ENCODE assay signal across 12 cellular contexts in the genomic region with DNA sequence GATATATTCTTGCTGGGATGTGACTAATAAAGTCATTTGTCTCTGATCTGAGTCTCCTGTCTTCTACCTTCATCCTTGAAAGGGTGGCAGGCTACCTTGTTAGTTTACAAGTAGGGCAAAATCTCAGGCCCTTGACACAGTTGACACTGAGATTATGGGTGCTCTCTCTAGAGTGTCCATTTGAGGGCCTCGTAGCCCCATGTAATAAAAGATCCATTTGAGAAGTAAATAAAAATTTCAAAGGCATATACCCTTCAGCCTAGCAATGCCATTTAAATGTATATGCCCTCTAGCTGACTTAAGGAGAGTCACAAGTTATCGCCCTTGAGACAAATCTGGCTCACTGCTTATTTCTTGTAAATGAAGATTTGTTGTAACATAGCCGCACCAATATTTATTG.
A peak's percentile ranks its signal among the peaks of the same experiment; 100 is the strongest.
DNase-seq lines count a peak whose midpoint lies in the region; ATAC-seq, FAIRE-seq and TF ChIP-seq lines count a peak whose summit lies in the region.
"Had no signal": no experiment of that assay in that cellular context is flagged by ENCODE, and none has a peak within 500 bp of the region (broad histone marks: within the 10 kb centered on the region; RNA-seq: fewer than 3 reads in every experiment).

No MANE protein-coding gene starts in this region.

- H2AFZ ChIP-seq in HepG2 (ENCODE audit: low read length) (no peak overlapping the region), OCI-LY3 (ENCODE audit: low read depth, low read length) (no peak overlapping the region)

- POLR2A ChIA-PET in HepG2 (lab: Yijun Ruan, JAX), result no interaction called here

- 67% methylated on average over 3 of the region's 3 CpGs for WGBS in HepG2 (ENCODE audit: low lambda C conversion rate)
- WGBS in right lobe of liver (ENCODE audit: insufficient coverage, low coverage, low lambda C conversion rate, missing lambda C conversion rate), result 95% methylated on average over 2 of the region's 3 CpGs

- H3K27me3 ChIP-seq in HepG2 (ENCODE audit: control insufficient read depth in 1 of 2, insufficient read depth in 2 of 2, low read length in 2 of 2) (no peaks in the 10 kb centered on the region), right lobe of liver (no peaks in the 10 kb centered on the region), OCI-LY3 (ENCODE audit: low read depth, low read length) (no peaks in the 10 kb centered on the region)

- CTCF ChIA-PET in HepG2 (lab: Yijun Ruan, JAX; ENCODE audit: low intra/inter-chr PET ratio, low total read pairs), result no interaction called here

- H3K4me2 ChIP-seq in HepG2 (ENCODE audit: low read depth, low read length), result no peak overlapping the region
- no peak overlapping the region for H3K4me2 ChIP-seq in OCI-LY3 (ENCODE audit: low read length)

- H3K4me1 ChIP-seq in HepG2 (ENCODE audit: insufficient read depth, low read length), result peaks cover 23% of the 10 kb centered on the region
- H3K4me1 ChIP-seq in right lobe of liver, result peaks cover 0 to 15% (median 8%) of the 10 kb centered on the region in 4 donors
- no peaks in the 10 kb centered on the region for H3K4me1 ChIP-seq in OCI-LY3 (ENCODE audit: low read length)

- H3K27ac ChIP-seq in HepG2 (ENCODE audit: extremely low read length, insufficient read depth, low read length), result no peak overlapping the region
- H3K27ac ChIP-seq in right lobe of liver, result no peak overlapping the region
- no peak overlapping the region for H3K27ac ChIP-seq in OCI-LY3 (ENCODE audit: low read length)

- H4K20me1 ChIP-seq in HepG2 (ENCODE audit: insufficient read depth, low read length), result peaks cover 6% of the 10 kb centered on the region; the same call in 1 of the 2 replicates
- peaks cover 15% of the 10 kb centered on the region; the same call in 1 of the 2 replicates for H4K20me1 ChIP-seq in OCI-LY3 (ENCODE audit: insufficient read depth, low read length)

- H3K4me3 ChIP-seq in HepG2 (replicated peaks in 1 of 3; ENCODE audit: insufficient read depth in 1 of 3, low read depth in 2 of 3, low read length in 3 of 3), result no peak overlapping the region
- H3K4me3 ChIP-seq in right lobe of liver, result no peak overlapping the region
- no peak overlapping the region for H3K4me3 ChIP-seq in OCI-LY3 (ENCODE audit: low read length)
- H3K4me3 ChIP-seq in fibroblast of pulmonary artery (replicated peaks; ENCODE audit: low read depth, low read length), result no peak overlapping the region

- H3K36me3 ChIP-seq in HepG2 (replicated peaks in 1 of 2; ENCODE audit: control insufficient read depth in 1 of 2, insufficient read depth in 2 of 2, low read length in 2 of 2), result peaks cover 0 to 2% of the 10 kb centered on the region in 2 experiments; a peak in 2 of 5 replicates
- H3K36me3 ChIP-seq in right lobe of liver, result no peaks in the 10 kb centered on the region
- H3K36me3 ChIP-seq in OCI-LY3 (replicated peaks; ENCODE audit: low read depth, low read length), result no peaks in the 10 kb centered on the region

- TF ChIP-seq RAD21 in HepG2 (CRISPR knock-in tag; IDR thresholded peaks at IDR 0.05), result no peak

- BruUV-seq in HepG2 (replicated peaks; lab: Mats Ljungman, UMichigan), result no TSS peak

- no peak for TF ChIP-seq POLR2A in HepG2 (IDR thresholded peaks at IDR 0.05; ENCODE audit: insufficient read depth in 1 of 2, low read depth in 2 of 2, low read length in 2 of 2)
- no peak for TF ChIP-seq POLR2A in right lobe of liver (IDR thresholded peaks at IDR 0.05)

- DNase-seq in HepG2 (ENCODE audit: low spot score), result peak; percentile 15
- no peak for DNase-seq in right lobe of liver
- DNase-seq in fibroblast of pulmonary artery (ENCODE audit: low read depth), result peak; percentile 44
- DNase-seq in middle frontal gyrus (ENCODE audit: extremely low spot score, low spot score), result no peak
- DNase-seq in left cardiac atrium, result no peak
- DNase-seq: DMS153, NCI-H2081 treated with DMSO at 0.1 percent for 48 hours had no signal

- no peaks in the 10 kb centered on the region for H3K9me3 ChIP-seq in HepG2 (ENCODE audit: low read length)
- no peaks in the 10 kb centered on the region for H3K9me3 ChIP-seq in right lobe of liver
- no peaks in the 10 kb centered on the region for H3K9me3 ChIP-seq in OCI-LY3 (ENCODE audit: insufficient read depth, low read length)

- intact Hi-C loops in HepG2 (cut with micrococcal nuclease; ENCODE audit: unreplicated experiment), result no loop called here
- intact Hi-C loops in right lobe of liver (cut with DNase I), result no loop called here
- intact Hi-C loops in left cardiac atrium (cut with DNase I), result no loop called here

- in situ Hi-C loops in HepG2 (cut with HindIII; ENCODE audit: extremely low pct_ligation_motif_present, low pct_unique_long_range_greater_than_20kb), result no loop called here

- no peak for TF ChIP-seq EP300 in HepG2 (IDR thresholded peaks at IDR 0.05; ENCODE audit: low read depth in 2 of 2, low read length in 2 of 2)
- no peak for TF ChIP-seq EP300 in HepG2 (CRISPR knock-in tag; IDR thresholded peaks at IDR 0.05; ENCODE audit: borderline replicate concordance)

- no peak for FAIRE-seq in HepG2 (lab: Jason Lieb, UNC)
- FAIRE-seq: TTC549 had no signal

- TF ChIP-seq CTCF in HepG2 (CRISPR knock-in tag; IDR thresholded peaks at IDR 0.05) (peak; percentile 19; the same call in 1 of the 2 replicates), right lobe of liver (IDR thresholded peaks at IDR 0.05) (peak in 1 of 4 donors; percentile 11), OCI-LY3 (IDR thresholded peaks at IDR 0.05; ENCODE audit: low read depth, low read length) (peak; percentile 17; the same call in 1 of the 2 replicates), fibroblast of pulmonary artery (IDR thresholded peaks at IDR 0.05; ENCODE audit: low read length, missing control alignments) (peak; percentile 22)

- H3K79me2 ChIP-seq in HepG2 (ENCODE audit: insufficient read depth, low read length) (peaks cover 55% of the 10 kb centered on the region), OCI-LY3 (ENCODE audit: low read length) (peaks cover 17% of the 10 kb centered on the region)

- no peak for ATAC-seq in HepG2
- no peak for ATAC-seq in right lobe of liver
- ATAC-seq in GM21576 (IDR thresholded peaks at IDR 0.05; ENCODE audit: unreplicated experiment), result no peak
- ATAC-seq in HG02763 (IDR thresholded peaks at IDR 0.05; ENCODE audit: unreplicated experiment), result no peak
- ATAC-seq in left cardiac atrium, result no peak
- ATAC-seq: activated naive CD4-positive, alpha-beta T cell treated with anti-CD3 and anti-CD28 coated beads, Interleukin-2, amount 50 U/mL, for 72 hours had no signal

- H3K9ac ChIP-seq in HepG2 (ENCODE audit: insufficient read depth, low read depth, low read length) (no peak overlapping the region), OCI-LY3 (ENCODE audit: low read length) (no peak overlapping the region)

TF ChIP-seq in HepG2, 621 proteins besides CTCF, POLR2A, EP300 and RAD21:
- TF ChIP-seq FOSL2 (CRISPR knock-in tag; IDR thresholded peaks at IDR 0.05) (no peak), PCBP1 (IDR thresholded peaks at IDR 0.05; ENCODE audit: borderline replicate concordance, low read depth, low read length) (no peak), ZSCAN29 (CRISPR knock-in tag; conservative IDR thresholded peaks at IDR 0.05) (no peak), STAG1 (CRISPR knock-in tag; IDR thresholded peaks at IDR 0.05) (peak; percentile 16; the same call in 1 of the 2 replicates), MAFF (IDR thresholded peaks at IDR 0.05; ENCODE audit: low read depth, low read length) (no peak), ZNF335 (CRISPR knock-in tag; IDR thresholded peaks at IDR 0.05) (no peak), FOXM1 (CRISPR knock-in tag; IDR thresholded peaks at IDR 0.05) (no peak)
- TF ChIP-seq, protein P1, sequence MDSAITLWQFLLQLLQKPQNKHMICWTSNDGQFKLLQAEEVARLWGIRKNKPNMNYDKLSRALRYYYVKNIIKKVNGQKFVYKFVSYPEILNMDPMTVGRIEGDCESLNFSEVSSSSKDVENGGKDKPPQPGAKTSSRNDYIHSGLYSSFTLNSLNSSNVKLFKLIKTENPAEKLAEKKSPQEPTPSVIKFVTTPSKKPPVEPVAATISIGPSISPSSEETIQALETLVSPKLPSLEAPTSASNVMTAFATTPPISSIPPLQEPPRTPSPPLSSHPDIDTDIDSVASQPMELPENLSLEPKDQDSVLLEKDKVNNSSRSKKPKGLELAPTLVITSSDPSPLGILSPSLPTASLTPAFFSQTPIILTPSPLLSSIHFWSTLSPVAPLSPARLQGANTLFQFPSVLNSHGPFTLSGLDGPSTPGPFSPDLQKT (CRISPR knock-in tag; IDR thresholded peaks at IDR 0.05; ENCODE audit: borderline replicate concordance), result no peak

Comparison
In these comparisons a context has a peak if more than half of its experiments do, and no peak if none do; other contexts are left out.
1. DNase-seq: peak in HepG2 (single experiment) and fibroblast of pulmonary artery (single experiment); none in right lobe of liver (0 of 3), middle frontal gyrus (single experiment) and left cardiac atrium (single experiment).